ENCODE assay signal across 10 cellular contexts in the genomic region with DNA sequence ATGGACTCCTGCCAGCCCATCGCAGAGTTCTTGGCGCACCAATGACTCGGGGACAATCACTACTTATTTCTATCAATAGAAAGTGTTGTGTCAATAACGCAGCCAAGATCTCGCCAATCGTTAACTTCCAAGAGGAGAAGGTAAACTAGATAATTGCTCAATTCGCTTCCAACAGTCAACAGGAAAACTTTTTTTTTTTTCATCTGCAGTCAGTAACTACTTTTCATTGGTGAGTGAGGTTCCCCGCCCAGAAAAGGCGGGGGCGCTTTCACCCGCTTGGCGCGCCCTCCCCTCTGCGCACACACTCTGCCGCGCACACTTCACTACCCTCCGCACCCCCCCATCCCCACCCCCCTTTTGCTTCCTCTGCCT. TPM values are rescaled to one million over a fixed set of nuclear protein-coding genes. Genes with fewer than 3 reads are reported as not detected.
A peak's percentile ranks its signal among the peaks of the same experiment; 100 is the strongest.
DNase-seq lines count a peak whose midpoint lies in the region; ATAC-seq and TF ChIP-seq lines count a peak whose summit lies in the region.
"Had no signal": no experiment of that assay in that cellular context is flagged by ENCODE, and none has a peak within 500 bp of the region (broad histone marks: within the 10 kb centered on the region; RNA-seq: fewer than 3 reads in every experiment).

A gene (minus strand): TSS at position 147 of the 372 bp plus-strand sequence. CDS start 313 bp downstream, outside the sequence.

- H3K4me2 ChIP-seq in H9 (ENCODE audit: insufficient read depth, insufficient read length, low read length) (peak within 1 kb of the TSS; percentile 71), fibroblast of lung (ENCODE audit: extremely low read depth, insufficient read depth, low read length) (peak within 1 kb of the TSS; percentile 28)

- no peak within 1 kb of the TSS for H2BK15ac ChIP-seq in H9 (ENCODE audit: low read depth, low read length)

- no peak within 1 kb of the TSS for H2AFZ ChIP-seq in H9 (ENCODE audit: low read length)
- H2AFZ ChIP-seq in fibroblast of lung (ENCODE audit: low read length), result no peak within 1 kb of the TSS

- H2BK5ac ChIP-seq in H9 (ENCODE audit: insufficient read length, low read length), result no peak within 1 kb of the TSS

- H3K4me3 Mint-ChIP-seq in H9, result peak within 1 kb of the TSS; percentile 85 to 93
- no peak within 1 kb of the TSS for H3K4me3 Mint-ChIP-seq in stimulated activated effector memory CD8-positive, alpha-beta T cell treated with anti-CD3 and anti-CD28 coated beads, Interleukin-12 subunit alpha, Interleukin-12 subunit beta, amount 100 ng/mL, for 72 hours

- H4K91ac ChIP-seq in H9 (ENCODE audit: insufficient read length, low read depth, low read length), result no peak within 1 kb of the TSS

- H3K27me3 Mint-ChIP-seq in H9 (ENCODE audit: low read depth), result peaks cover 100% of the 10 kb centered on the region

- peak within 1 kb of the TSS in 2 of 3 experiments; percentile 96 to 98; a peak in 5 of 7 replicates for H3K27ac Mint-ChIP-seq in H9
- no peak within 1 kb of the TSS for H3K27ac Mint-ChIP-seq in stimulated activated effector memory CD8-positive, alpha-beta T cell treated with anti-CD3 and anti-CD28 coated beads, Interleukin-12 subunit alpha, Interleukin-12 subunit beta, amount 100 ng/mL, for 72 hours

- intact Hi-C loops in psoas muscle (cut with DNase I), result no loop called here

- no peak within 1 kb of the TSS for H3K18ac ChIP-seq in H9 (ENCODE audit: insufficient read length, low read depth, low read length)

- no peak for TF ChIP-seq CTCF in H9 (conservative IDR thresholded peaks at IDR 0.05)
- no peak for TF ChIP-seq CTCF in fibroblast of lung (conservative IDR thresholded peaks at IDR 0.05 in 1 of 2, IDR thresholded peaks at IDR 0.05 in 1 of 2; ENCODE audit: low read depth in 1 of 2, low read length in 2 of 2)
- TF ChIP-seq CTCF in psoas muscle (IDR thresholded peaks at IDR 0.05), result no peak
- TF ChIP-seq CTCF in foreskin keratinocyte (conservative IDR thresholded peaks at IDR 0.05), result no peak

- no peaks in the 10 kb centered on the region for H3K9me3 Mint-ChIP-seq in H9
- H3K9me3 Mint-ChIP-seq in stimulated activated effector memory CD8-positive, alpha-beta T cell treated with anti-CD3 and anti-CD28 coated beads, Interleukin-12 subunit alpha, Interleukin-12 subunit beta, amount 100 ng/mL, for 72 hours, result peaks cover 4% of the 10 kb centered on the region

- DNase-seq in H9 (peak; percentile 77), NCI-H345 (lab: John Stamatoyannopoulos, UW) (peak; percentile 67), fibroblast of lung (ENCODE audit: low read depth in 2 of 2) (no peak), psoas muscle (no peak), foreskin keratinocyte (no peak), NCI-H2107 treated with DMSO at 0.1 percent for 48 hours (lab: John Stamatoyannopoulos, UW; ENCODE audit: unreplicated experiment) (no peak)
- no peak for DNase-seq in stimulated activated effector memory CD8-positive, alpha-beta T cell treated with anti-CD3 and anti-CD28 coated beads, Interleukin-12 subunit alpha, Interleukin-12 subunit beta, amount 100 ng/mL, for 72 hours (ENCODE audit: low spot score in 2 of 2)
- DNase-seq: naive thymus-derived CD4-positive, alpha-beta T cell had no signal

- H3K23ac ChIP-seq in H9 (ENCODE audit: insufficient read length, low read depth, low read length), result no peak within 1 kb of the TSS

- no peaks in the 10 kb centered on the region for H3K9me3 ChIP-seq in H9 (ENCODE audit: control insufficient read depth, low read depth, low read length)
- H3K9me3 ChIP-seq in fibroblast of lung (ENCODE audit: control insufficient read depth, insufficient read depth, low read depth, low read length), result no peaks in the 10 kb centered on the region
- H3K9me3 ChIP-seq in psoas muscle, result no peaks in the 10 kb centered on the region

- H3K79me2 ChIP-seq in H9 (ENCODE audit: insufficient read depth, low read length), result no peaks in the 10 kb centered on the region; the same call in 1 of the 2 replicates
- H3K79me2 ChIP-seq in fibroblast of lung (ENCODE audit: control insufficient read depth, insufficient read depth, low read length), result no peaks in the 10 kb centered on the region

- H3K14ac ChIP-seq in H9 (ENCODE audit: insufficient read depth, low read length), result no peak within 1 kb of the TSS; the same call in 1 of the 2 replicates

- H4K20me1 ChIP-seq in H9 (ENCODE audit: control insufficient read depth, insufficient read depth, insufficient read length) (no peaks in the 10 kb centered on the region), fibroblast of lung (ENCODE audit: control insufficient read depth, extremely low read depth, insufficient read depth, low read length) (no peaks in the 10 kb centered on the region)

- H2BK12ac ChIP-seq in H9 (ENCODE audit: insufficient read length, low read depth, low read length), result no peak within 1 kb of the TSS

- WGBS in H9 (ENCODE audit: extremely low coverage, insufficient read length, low lambda C conversion rate), result no CpG with 5 or more reads among the region's 17 CpGs
- 1 to 3% (median 3%) methylated on average over 17 of the region's 17 CpGs for WGBS in psoas muscle, 3 donors

- H2BK20ac ChIP-seq in H9 (ENCODE audit: low read depth, low read length, poor library complexity, severe bottlenecking), result no peak within 1 kb of the TSS

- H3K56ac ChIP-seq in H9 (ENCODE audit: insufficient read length, low read depth, low read length), result no peak within 1 kb of the TSS

- no peak within 1 kb of the TSS for H4K8ac ChIP-seq in H9 (replicated peaks; ENCODE audit: insufficient read length, low read depth, low read length)

- no peaks in the 10 kb centered on the region for H3K36me3 ChIP-seq in fibroblast of lung (ENCODE audit: control insufficient read depth, insufficient read depth, low read length)
- no peaks in the 10 kb centered on the region for H3K36me3 ChIP-seq in psoas muscle (ENCODE audit: insufficient read depth in 1 of 2, low read depth in 1 of 2)

- H3K27ac ChIP-seq in H9 (ENCODE audit: insufficient read length, low read depth, low read length), result no peak within 1 kb of the TSS
- no peak within 1 kb of the TSS for H3K27ac ChIP-seq in fibroblast of lung (ENCODE audit: insufficient read depth, low read length)
- H3K27ac ChIP-seq in psoas muscle, result no peak within 1 kb of the TSS
- no peak within 1 kb of the TSS for H3K27ac ChIP-seq in foreskin keratinocyte
- H3K27ac ChIP-seq: HL-60 had no signal

- peaks cover 57% of the 10 kb centered on the region for H3K23me2 ChIP-seq in H9 (ENCODE audit: insufficient read length, low read depth, low read length, poor library complexity, severe bottlenecking)

- peaks cover 19 to 79% (median 35%) of the 10 kb centered on the region in 3 experiments for H3K36me3 Mint-ChIP-seq in H9 (ENCODE audit: insufficient read depth in 1 of 3, low read depth in 3 of 3)
- peaks cover 6% of the 10 kb centered on the region for H3K36me3 Mint-ChIP-seq in stimulated activated effector memory CD8-positive, alpha-beta T cell treated with anti-CD3 and anti-CD28 coated beads, Interleukin-12 subunit alpha, Interleukin-12 subunit beta, amount 100 ng/mL, for 72 hours

- peaks cover 60 to 69% of the 10 kb centered on the region in 2 experiments for H3K4me1 Mint-ChIP-seq in H9
- H3K4me1 Mint-ChIP-seq in stimulated activated effector memory CD8-positive, alpha-beta T cell treated with anti-CD3 and anti-CD28 coated beads, Interleukin-12 subunit alpha, Interleukin-12 subunit beta, amount 100 ng/mL, for 72 hours, result no peaks in the 10 kb centered on the region

- H2BK120ac ChIP-seq in H9 (ENCODE audit: low read depth, low read length, poor library complexity, severe bottlenecking), result no peak within 1 kb of the TSS

- peak within 1 kb of the TSS; percentile 5 for H3K9ac ChIP-seq in H9 (ENCODE audit: extremely low read depth, insufficient read length, low read length)
- H3K9ac ChIP-seq in fibroblast of lung (ENCODE audit: insufficient read depth, low read length), result no peak within 1 kb of the TSS

- H3K4ac ChIP-seq in H9 (ENCODE audit: low read depth, low read length), result no peak within 1 kb of the TSS

- no peak within 1 kb of the TSS for H3T11ph ChIP-seq in H9 (ENCODE audit: low read length)

- peaks cover 4% of the 10 kb centered on the region; the same call in 1 of the 2 replicates for H3K4me1 ChIP-seq in H9 (ENCODE audit: insufficient read depth, low read length)
- no peaks in the 10 kb centered on the region for H3K4me1 ChIP-seq in fibroblast of lung (ENCODE audit: control insufficient read depth, extremely low read depth, insufficient read depth, low read length)
- peaks cover 19% of the 10 kb centered on the region for H3K4me1 ChIP-seq in psoas muscle
- no peaks in the 10 kb centered on the region for H3K4me1 ChIP-seq in foreskin keratinocyte

- H3K4me3 ChIP-seq in fibroblast of lung (replicated peaks in 1 of 4; ENCODE audit: control extremely low read depth in 1 of 4, insufficient read depth in 1 of 4, low read depth in 3 of 4, low read length in 4 of 4), result peak within 1 kb of the TSS in 1 of 4 experiments; percentile 28
- H3K4me3 ChIP-seq in psoas muscle, result peak within 1 kb of the TSS; percentile 60

- no peaks in the 10 kb centered on the region for H3K79me1 ChIP-seq in H9 (ENCODE audit: insufficient read depth, low read depth, low read length, poor library complexity, severe bottlenecking)

- peak; percentile 18 to 65 (median 50) for ATAC-seq in psoas muscle
- ATAC-seq in stimulated activated effector memory CD8-positive, alpha-beta T cell treated with anti-CD3 and anti-CD28 coated beads, Interleukin-12 subunit alpha, Interleukin-12 subunit beta, amount 100 ng/mL, for 72 hours, result no peak
- ATAC-seq in HG02884 (IDR thresholded peaks at IDR 0.05; ENCODE audit: unreplicated experiment), result no peak
- no peak for ATAC-seq in foreskin keratinocyte
- ATAC-seq: naive thymus-derived CD4-positive, alpha-beta T cell had no signal

- no peak within 1 kb of the TSS for H2AK5ac ChIP-seq in H9 (ENCODE audit: insufficient read length, low read length)

- H4K5ac ChIP-seq in H9 (ENCODE audit: insufficient read length, low read depth, low read length), result no peak within 1 kb of the TSS

- H3K27me3 ChIP-seq in H9 (ENCODE audit: insufficient read depth, low read length), result peaks cover 36% of the 10 kb centered on the region; the same call in 1 of the 2 replicates
- H3K27me3 ChIP-seq in fibroblast of lung (ENCODE audit: control insufficient read depth, insufficient read depth, low read length), result peaks cover 85% of the 10 kb centered on the region
- peaks cover 0 to 98% (median 51%) of the 10 kb centered on the region in 3 donors for H3K27me3 ChIP-seq in psoas muscle (ENCODE audit: insufficient read depth in 3 of 3, low read length in 2 of 3)
- peaks cover 100% of the 10 kb centered on the region for H3K27me3 ChIP-seq in foreskin keratinocyte

RNA-seq across cellular contexts. Expression of the gene that starts here (rescaled TPM):
- 37.8 and 41.5 TPM in 2 replicates for total RNA-seq in H9 (2021)
- total RNA-seq in fibroblast of lung, result not detected in 2 replicates
- polyA plus RNA-seq in fibroblast of lung, result not detected in 2 replicates
- not detected in 2 replicates for polyA plus RNA-seq in fibroblast of lung (2012)
- not detected in 2 replicates for polyA minus RNA-seq in fibroblast of lung (ENCODE audit: low replicate concordance)
- under 1 TPM in 1 of 4 donors, not detected in 3; 0.19 TPM for total RNA-seq in psoas muscle
- not detected for polyA plus RNA-seq in psoas muscle
- not detected in 2 replicates for total RNA-seq in foreskin keratinocyte
- not detected in 2 replicates for polyA plus RNA-seq in foreskin keratinocyte
- total RNA-seq: naive thymus-derived CD4-positive, alpha-beta T cell had no signal
- polyA plus RNA-seq: naive thymus-derived CD4-positive, alpha-beta T cell had no signal

Comparison
In these comparisons a context has a peak if more than half of its experiments do, and no peak if none do; other contexts are left out.
1. RNA of the gene that starts here (total RNA-seq): 37.8 to 41.5 TPM in H9; 0.19 TPM in psoas muscle, not detected in fibroblast of lung and not detected in foreskin keratinocyte; every median in the first group is over 10 times any median in the second.
2. Peak in ATAC-seq and H3K4me3 ChIP-seq in psoas muscle; RNA of the gene not detected or under 1 TPM.
3. DNase-seq: peak in H9 (single experiment) and NCI-H345 (single experiment); none in fibroblast of lung (0 of 2), psoas muscle (0 of 2), stimulated activated effector memory CD8-positive, alpha-beta T cell treated with anti-CD3 and anti-CD28 coated beads, Interleukin-12 subunit alpha, Interleukin-12 subunit beta, amount 100 ng/mL, for 72 hours (0 of 2), foreskin keratinocyte (0 of 2) and NCI-H2107 treated with DMSO at 0.1 percent for 48 hours (single experiment).